In genomic region chr20:57627339-57627738, GRCh38 we compare ENCODE assay signal across 12 cellular contexts. TPM values are rescaled to one million over a fixed set of nuclear protein-coding genes. Genes with fewer than 3 reads are reported as not detected.
DNase-seq lines count a peak whose midpoint lies in the region; ATAC-seq and TF ChIP-seq lines count a peak whose summit lies in the region.
"Had no signal": no experiment of that assay in that cellular context is flagged by ENCODE, and none has a peak within 500 bp of the region (broad histone marks: within the 10 kb centered on the region; RNA-seq: fewer than 3 reads in every experiment).

No MANE protein-coding gene starts in this region.

- 89 to 90% methylated on average over 2 of the region's 2 CpGs for WGBS in lung, 2 donors
- WGBS in smooth muscle cell (ENCODE audit: low lambda C conversion rate), result 100% methylated on average over 2 of the region's 2 CpGs

- H3K27ac ChIP-seq in lung (ENCODE audit: low read depth in 1 of 2, low read length in 1 of 2), result peak overlapping the region; percentile 48 to 86
- peak overlapping the region; percentile 64 for H3K27ac ChIP-seq in substantia nigra (ENCODE audit: low read depth, low read length, poor library complexity, severe bottlenecking)
- H3K27ac ChIP-seq in smooth muscle cell (ENCODE audit: low read depth), result no peak overlapping the region

- no peak overlapping the region for H2AFZ ChIP-seq in smooth muscle cell (ENCODE audit: low read depth)

- H3K4me2 ChIP-seq in smooth muscle cell, result no peak overlapping the region

- TF ChIP-seq CTCF in lung (IDR thresholded peaks at IDR 0.05; ENCODE audit: control extremely low read depth, extremely low read depth), result no peak
- TF ChIP-seq CTCF in mucosa of descending colon (IDR thresholded peaks at IDR 0.05), result no peak
- TF ChIP-seq CTCF in smooth muscle cell (IDR thresholded peaks at IDR 0.05; ENCODE audit: borderline replicate concordance, insufficient read depth, poor library complexity, severe bottlenecking), result no peak

- H3K36me3 ChIP-seq in lung (ENCODE audit: control insufficient read depth in 2 of 2, insufficient read depth in 2 of 2, low read length in 2 of 2) (no peaks in the 10 kb centered on the region), mucosa of descending colon (ENCODE audit: low read depth) (no peaks in the 10 kb centered on the region), smooth muscle cell (ENCODE audit: low read depth) (no peaks in the 10 kb centered on the region)

- H3K27me3 ChIP-seq in lung (ENCODE audit: control insufficient read depth, insufficient read depth), result no peaks in the 10 kb centered on the region
- H3K27me3 ChIP-seq in smooth muscle cell (ENCODE audit: low read depth), result peaks cover 3% of the 10 kb centered on the region

- H3F3A ChIP-seq in smooth muscle cell (ENCODE audit: low read depth), result no peaks in the 10 kb centered on the region

- H3K9me3 ChIP-seq in lung (ENCODE audit: control insufficient read depth in 2 of 2, insufficient read depth in 1 of 2, low read length in 1 of 2) (peaks cover 0 to 4% of the 10 kb centered on the region in 2 donors), mucosa of descending colon (peaks cover 4% of the 10 kb centered on the region), smooth muscle cell (replicated peaks; ENCODE audit: low read depth) (no peaks in the 10 kb centered on the region)

- H3K4me1 ChIP-seq in lung (ENCODE audit: control insufficient read depth in 2 of 2, insufficient read depth in 2 of 2, low read length in 2 of 2) (peaks cover 0 to 12% of the 10 kb centered on the region in 2 donors), mucosa of descending colon (ENCODE audit: low read depth) (no peaks in the 10 kb centered on the region), smooth muscle cell (ENCODE audit: low read depth) (no peaks in the 10 kb centered on the region)

- no peaks in the 10 kb centered on the region for H3K79me2 ChIP-seq in smooth muscle cell (ENCODE audit: low read depth)

- no peaks in the 10 kb centered on the region for H4K20me1 ChIP-seq in smooth muscle cell (ENCODE audit: low read depth)

- H3K27me3 Mint-ChIP-seq in activated T-cell treated with anti-CD3 and anti-CD28 coated beads, Interleukin-2, amount 50 U/mL, for 24 hours, result no peaks in the 10 kb centered on the region
- H3K27me3 Mint-ChIP-seq in activated CD8-positive, alpha-beta T cell treated with anti-CD3 and anti-CD28 coated beads, Interleukin-2, amount 10 ng/mL, durations not matched to agents 7 days and 5 days (ENCODE audit: low read depth), result peaks cover 18% of the 10 kb centered on the region

- POLR2A ChIA-PET in activated CD8-positive, alpha-beta T cell treated with anti-CD3 and anti-CD28 coated beads, Interleukin-2, amount 10 ng/mL, durations not matched to agents 7 days and 5 days (lab: Charles Lee), result interaction anchor here (0.9 to 3.0 kb wide), 6 partner anchors 7 to 680 kb away, joined by 3 to 52 read pairs (median 4); partner anchors contain the start of gene ZBP1

- no peak overlapping the region for H3K9ac ChIP-seq in smooth muscle cell (ENCODE audit: low read depth)

- H3K4me3 Mint-ChIP-seq in activated T-cell treated with anti-CD3 and anti-CD28 coated beads, Interleukin-2, amount 50 U/mL, for 24 hours, result peak overlapping the region; percentile 77
- no peak overlapping the region for H3K4me3 Mint-ChIP-seq in activated CD8-positive, alpha-beta T cell treated with anti-CD3 and anti-CD28 coated beads, Interleukin-2, amount 10 ng/mL, durations not matched to agents 7 days and 5 days

- H3K4me3 ChIP-seq in lung, result no peak overlapping the region
- no peak overlapping the region for H3K4me3 ChIP-seq in mucosa of descending colon
- no peak overlapping the region for H3K4me3 ChIP-seq in smooth muscle cell

- intact Hi-C loops in mucosa of descending colon (cut with DNase I, micrococcal nuclease), result no loop called here

- CTCF ChIA-PET in activated CD8-positive, alpha-beta T cell treated with anti-CD3 and anti-CD28 coated beads, Interleukin-2, amount 10 ng/mL, durations not matched to agents 7 days and 5 days (lab: Charles Lee), result interaction anchor here (0.8 to 4.3 kb wide), 6 partner anchors 8 to 454 kb away, joined by 3 to 50 read pairs (median 6); partner anchors contain the start of gene ZBP1

- ATAC-seq in activated CD8-positive, alpha-beta T cell treated with anti-CD3 and anti-CD28 coated beads, Interleukin-2, amount 10 ng/mL, durations not matched to agents 7 days and 5 days, result no peak
- ATAC-seq in lung (ENCODE audit: insufficient read depth, low FRiP score), result no peak
- no peak for ATAC-seq in mucosa of descending colon

- peak overlapping the region; percentile 60 for H3K27ac Mint-ChIP-seq in activated T-cell treated with anti-CD3 and anti-CD28 coated beads, Interleukin-2, amount 50 U/mL, for 24 hours
- peak overlapping the region; percentile 95 for H3K27ac Mint-ChIP-seq in activated CD8-positive, alpha-beta T cell treated with anti-CD3 and anti-CD28 coated beads, Interleukin-2, amount 10 ng/mL, durations not matched to agents 7 days and 5 days

- peaks cover 16% of the 10 kb centered on the region for H3K36me3 Mint-ChIP-seq in activated T-cell treated with anti-CD3 and anti-CD28 coated beads, Interleukin-2, amount 50 U/mL, for 24 hours (ENCODE audit: low read depth)
- peaks cover 44% of the 10 kb centered on the region for H3K36me3 Mint-ChIP-seq in activated CD8-positive, alpha-beta T cell treated with anti-CD3 and anti-CD28 coated beads, Interleukin-2, amount 10 ng/mL, durations not matched to agents 7 days and 5 days (ENCODE audit: low read depth)

- no peak for DNase-seq in activated T-cell treated with anti-CD3 and anti-CD28 coated beads, Interleukin-2, amount 50 U/mL, for 24 hours
- DNase-seq in activated T-cell treated with anti-CD3 and anti-CD28 coated beads for 4 hours (no peak), lung (ENCODE audit: low spot score) (no peak), substantia nigra (lab: John Stamatoyannopoulos, UW) (no peak), mucosa of descending colon (no peak), smooth muscle cell (lab: John Stamatoyannopoulos, UW; ENCODE audit: unreplicated experiment) (no peak), CD1c-positive myeloid dendritic cell (ENCODE audit: extremely low spot score) (no peak)
- DNase-seq in activated CD8-positive, alpha-beta T cell treated with anti-CD3 and anti-CD28 coated beads, Interleukin-2, amount 10 ng/mL, durations not matched to agents 7 days and 5 days, result no peak
- DNase-seq: cortex of kidney, NCI-H1417 had no signal

- H3K9me3 Mint-ChIP-seq in activated T-cell treated with anti-CD3 and anti-CD28 coated beads, Interleukin-2, amount 50 U/mL, for 24 hours, result peaks cover 10% of the 10 kb centered on the region
- H3K9me3 Mint-ChIP-seq in activated CD8-positive, alpha-beta T cell treated with anti-CD3 and anti-CD28 coated beads, Interleukin-2, amount 10 ng/mL, durations not matched to agents 7 days and 5 days (ENCODE audit: insufficient read depth), result peaks cover 24% of the 10 kb centered on the region

- H3K4me1 Mint-ChIP-seq in activated T-cell treated with anti-CD3 and anti-CD28 coated beads, Interleukin-2, amount 50 U/mL, for 24 hours (ENCODE audit: low read depth), result peaks cover 52% of the 10 kb centered on the region
- peaks cover 58% of the 10 kb centered on the region for H3K4me1 Mint-ChIP-seq in activated CD8-positive, alpha-beta T cell treated with anti-CD3 and anti-CD28 coated beads, Interleukin-2, amount 10 ng/mL, durations not matched to agents 7 days and 5 days (ENCODE audit: low read depth)

RNA-seq across cellular contexts. Expression of gene ZBP1, which starts 7.1 kb away (rescaled TPM):
- total RNA-seq in activated CD8-positive, alpha-beta T cell treated with anti-CD3 and anti-CD28 coated beads, Interleukin-2, amount 10 ng/mL, durations not matched to agents 7 days and 5 days, result 10 to 100 TPM; 10.2 to 11.7 TPM
- total RNA-seq in lung (1 to 10 TPM; 1.3 to 3.0 TPM), mucosa of descending colon (10 to 100 TPM in 1 of 3 donors, 1 to 10 TPM in 2; 1.8 to 12.8 (median 3.6) TPM), smooth muscle cell (not detected in 2 replicates)
- polyA plus RNA-seq in lung (1 to 10 TPM; 1.9 to 5.3 TPM), smooth muscle cell (0.50 TPM in 1 of 2 replicates, not detected in the other)
- total RNA-seq: G401 had no signal
- polyA plus RNA-seq: AG04450 had no signal
